In genomic region chr20:62646851-62647520, GRCh38 we compare ENCODE assay signal across 12 cellular contexts. TPM values are rescaled to one million over a fixed set of nuclear protein-coding genes. Genes with fewer than 3 reads are reported as not detected.
DNase-seq lines count a peak whose midpoint lies in the region; ATAC-seq, FAIRE-seq and TF ChIP-seq lines count a peak whose summit lies in the region.
"Had no signal": no experiment of that assay in that cellular context is flagged by ENCODE, and none has a peak within 500 bp of the region (broad histone marks: within the 10 kb centered on the region; RNA-seq: fewer than 3 reads in every experiment).

No MANE protein-coding gene starts in this region.

- H3K9me3 ChIP-seq in BLaER1 treated with 17β-estradiol and CSF1 and Interleukin-3, amounts not matched to agents 10 nM and 100 nM (replicated peaks in 1 of 11), result no peaks in the 10 kb centered on the region
- H3K9me3 ChIP-seq in mucosa of stomach (ENCODE audit: control insufficient read depth, low read length), result no peaks in the 10 kb centered on the region
- H3K9me3 ChIP-seq in spleen, result no peaks in the 10 kb centered on the region

- WGBS in spleen, 5 donors, result 86 to 89% (median 87%) methylated on average over 11 to 12 of the region's 12 CpGs

- peaks cover 71% of the 10 kb centered on the region for H3K4me1 Mint-ChIP-seq in activated B cell treated with CpG ODN at 0.5 μM for 24 hours

- H4K20me1 ChIP-seq in BLaER1 treated with 17β-estradiol and CSF1 and Interleukin-3, amounts not matched to agents 10 nM and 100 nM, result peaks cover 58 to 94% (median 92%) of the 10 kb centered on the region in 11 experiments

- TF ChIP-seq CTCF in activated B cell treated with CpG ODN at 0.5 μM for 24 hours (IDR thresholded peaks at IDR 0.05) (no peak), spleen (IDR thresholded peaks at IDR 0.05 in 8 of 11, conservative IDR thresholded peaks at IDR 0.05 in 3 of 11) (no peak)

- ATAC-seq in activated B cell treated with CpG ODN at 0.5 μM for 24 hours (ENCODE audit: low read depth), result no peak
- no peak for ATAC-seq in HG03039 (IDR thresholded peaks at IDR 0.05; ENCODE audit: unreplicated experiment)

- no peaks in the 10 kb centered on the region for H3K27me3 Mint-ChIP-seq in activated B cell treated with CpG ODN at 0.5 μM for 24 hours
- H3K27me3 Mint-ChIP-seq: activated naive CD4-positive, alpha-beta T cell treated with anti-CD3 and anti-CD28 coated beads, Interleukin-2, amount 50 U/mL, for 24 hours had no signal

- no peak for TF ChIP-seq POLR2A in spleen (IDR thresholded peaks at IDR 0.05)

- peaks cover 19% of the 10 kb centered on the region for H3K36me3 Mint-ChIP-seq in activated B cell treated with CpG ODN at 0.5 μM for 24 hours (ENCODE audit: low read depth)
- H3K36me3 Mint-ChIP-seq: activated naive CD4-positive, alpha-beta T cell treated with anti-CD3 and anti-CD28 coated beads, Interleukin-2, amount 50 U/mL, for 24 hours had no signal

- H3K27ac Mint-ChIP-seq in activated B cell treated with CpG ODN at 0.5 μM for 24 hours, result peak overlapping the region; percentile 79
- H3K27ac Mint-ChIP-seq: activated naive CD4-positive, alpha-beta T cell treated with anti-CD3 and anti-CD28 coated beads, Interleukin-2, amount 50 U/mL, for 24 hours had no signal

- H3K27me3 ChIP-seq in BLaER1 treated with 17β-estradiol and CSF1 and Interleukin-3, amounts not matched to agents 10 nM and 100 nM, result peaks cover 0 to 3% (median under 1%) of the 10 kb centered on the region in 11 experiments; a peak in 14 of 22 replicates
- H3K27me3 ChIP-seq in mucosa of stomach (ENCODE audit: control insufficient read depth, insufficient read depth, low read length) (no peaks in the 10 kb centered on the region), spleen (replicated peaks in 1 of 7) (peaks cover 0 to 26% (median 10%) of the 10 kb centered on the region in 7 donors)

- intact Hi-C loops in activated B cell treated with CpG ODN at 0.5 μM for 24 hours (cut with micrococcal nuclease), result no loop called here
- intact Hi-C loops in spleen (cut with DNase I; ENCODE audit: low total_unique reads), result no loop called here

- POLR2A ChIA-PET in activated B cell treated with CpG ODN at 0.5 μM for 24 hours (lab: Charles Lee), result interaction anchor here (0.8 to 8.4 kb wide), 4 partner anchors 20 to 147 kb away, joined by 3 to 134 read pairs (median 4); no protein-coding TSS in a partner anchor

- peaks cover 76 to 91% (median 87%) of the 10 kb centered on the region in 10 experiments for H3K4me1 ChIP-seq in BLaER1 treated with 17β-estradiol and CSF1 and Interleukin-3, amounts not matched to agents 10 nM and 100 nM
- peaks cover 88% of the 10 kb centered on the region for H3K4me1 ChIP-seq in mucosa of stomach (ENCODE audit: control insufficient read depth, insufficient read depth, low read length)
- H3K4me1 ChIP-seq in spleen, result peaks cover 35 to 99% (median 86%) of the 10 kb centered on the region in 6 donors

- DNase-seq in GM18507 (ENCODE audit: extremely low spot score, insufficient read length, low read depth) (no peak), activated B cell treated with CpG ODN at 0.5 μM for 24 hours (no peak), AML-193 (lab: John Stamatoyannopoulos, UW) (no peak), spleen (no peak), islet precursor cell (no peak)
- DNase-seq: activated CD4-positive, CD25-positive, alpha-beta regulatory T cell treated with anti-CD3 and anti-CD28 coated beads, Interleukin-2, amount 50 U/mL, for 72 hours; NCI-H2029 had no signal

- peak overlapping the region; percentile 1 to 99 (median 13); a peak in 12 of 22 replicates for H3K4me2 ChIP-seq in BLaER1 treated with 17β-estradiol and CSF1 and Interleukin-3, amounts not matched to agents 10 nM and 100 nM
- H3K4me2 ChIP-seq: smooth muscle cell had no signal

- H3K4me3 Mint-ChIP-seq in activated B cell treated with CpG ODN at 0.5 μM for 24 hours, result peak overlapping the region; percentile 58
- H3K4me3 Mint-ChIP-seq: activated naive CD4-positive, alpha-beta T cell treated with anti-CD3 and anti-CD28 coated beads, Interleukin-2, amount 50 U/mL, for 24 hours had no signal

- peaks cover 3 to 63% (median 28%) of the 10 kb centered on the region in 11 experiments; a peak in 15 of 22 replicates for H3K36me3 ChIP-seq in BLaER1 treated with 17β-estradiol and CSF1 and Interleukin-3, amounts not matched to agents 10 nM and 100 nM
- no peaks in the 10 kb centered on the region for H3K36me3 ChIP-seq in mucosa of stomach (ENCODE audit: control insufficient read depth, insufficient read depth, low read length)
- peaks cover 0 to 20% (median 0%) of the 10 kb centered on the region in 6 donors for H3K36me3 ChIP-seq in spleen

- CTCF ChIA-PET in activated B cell treated with CpG ODN at 0.5 μM for 24 hours (lab: Charles Lee), result no interaction called here

- H3K9me3 Mint-ChIP-seq in activated B cell treated with CpG ODN at 0.5 μM for 24 hours, result no peaks in the 10 kb centered on the region
- H3K9me3 Mint-ChIP-seq: activated naive CD4-positive, alpha-beta T cell treated with anti-CD3 and anti-CD28 coated beads, Interleukin-2, amount 50 U/mL, for 24 hours had no signal

- H3K27ac ChIP-seq in BLaER1 treated with 17β-estradiol and CSF1 and Interleukin-3, amounts not matched to agents 10 nM and 100 nM, result 0 out of 22 replicates have a peak overlapping the region, but pooled peaks of 2 of the 11 experiments have one; percentile 6 to 18
- H3K27ac ChIP-seq in spleen, result peak overlapping the region in 4 of 8 donors; percentile 33 to 98 (median 56)

- H3K4me3 ChIP-seq in BLaER1 treated with 17β-estradiol and CSF1 and Interleukin-3, amounts not matched to agents 10 nM and 100 nM, result peak overlapping the region in 1 of 10 experiments; percentile 98; a peak in 1 of 20 replicates
- H3K4me3 ChIP-seq in mucosa of stomach (ENCODE audit: low read length) (no peak overlapping the region), spleen (no peak overlapping the region)
- H3K4me3 ChIP-seq: smooth muscle cell had no signal

- peak overlapping the region in 6 of 11 experiments; percentile 4 to 80 (median 30); a peak in 7 of 22 replicates for H3K9ac ChIP-seq in BLaER1 treated with 17β-estradiol and CSF1 and Interleukin-3, amounts not matched to agents 10 nM and 100 nM
- peak overlapping the region; percentile 80 for H3K9ac ChIP-seq in mucosa of stomach (ENCODE audit: low read length)

- peak; percentile 9 for FAIRE-seq in GM18507 (lab: Jason Lieb, UNC)

RNA-seq across cellular contexts. Expression of gene SLCO4A1, which starts 4.7 kb away (rescaled TPM):
- total RNA-seq in activated B cell treated with CpG ODN at 0.5 μM for 24 hours (27.8 and 38.9 TPM in 2 replicates), spleen (10 to 100 TPM in 2 of 7 donors, 1 to 10 TPM in 5; 2.9 to 16.3 (median 7.1) TPM)
- 1 to 10 TPM; 4.7 to 7.7 (median 5.9) TPM for polyA plus RNA-seq in spleen
